Comparison of ENCODE assay signal across 25 cellular contexts in genomic region chr13:30877335-30877734, GRCh38. TPM values are rescaled to one million over a fixed set of nuclear protein-coding genes. Genes with fewer than 3 reads are reported as not detected.
DNase-seq lines count a peak whose midpoint lies in the region; ATAC-seq, FAIRE-seq and TF ChIP-seq lines count a peak whose summit lies in the region.
"Had no signal": no experiment of that assay in that cellular context is flagged by ENCODE, and none has a peak within 500 bp of the region (broad histone marks: within the 10 kb centered on the region; RNA-seq: fewer than 3 reads in every experiment).

No MANE protein-coding gene starts in this region.

- H3K4me3 Mint-ChIP-seq in Calu3 (ENCODE audit: low read depth, unreplicated experiment): no peak overlapping the region
- H3K4me3 Mint-ChIP-seq: activated CD8-positive, alpha-beta memory T cell treated with anti-CD3 and anti-CD28 coated beads, Interleukin-2, amount 10 ng/mL, durations not matched to agents 7 days and 5 days; dendritic cell treated with granulocyte-macrophage colony-stimulating factor and Interleukin-4, amounts not matched to agents 40 ng/mL and 50 ng/mL, for 4 days; T-helper 2 cell treated with Interferon-gamma antibody and Interleukin-4, amounts not matched to agents 5 μg/mL and 100 μg/mL, for 36 hours had no signal

- TF ChIP-seq EP300 in HepG2 (IDR thresholded peaks at IDR 0.05; ENCODE audit: low read depth in 2 of 2, low read length in 2 of 2) (no peak), HepG2 (CRISPR knock-in tag; IDR thresholded peaks at IDR 0.05; ENCODE audit: borderline replicate concordance) (no peak)

- H3K79me2 ChIP-seq in GM23248 (ENCODE audit: insufficient read depth) (no peaks in the 10 kb centered on the region), HepG2 (ENCODE audit: insufficient read depth, low read length) (no peaks in the 10 kb centered on the region)

- H3K4me1 ChIP-seq in GM23248 (ENCODE audit: insufficient read depth): peaks cover 65% of the 10 kb centered on the region
- H3K4me1 ChIP-seq in effector memory CD4-positive, alpha-beta T cell (ENCODE audit: control insufficient read depth, insufficient read depth, low read length, poor library complexity, severe bottlenecking): no peaks in the 10 kb centered on the region
- H3K4me1 ChIP-seq in HepG2 (ENCODE audit: insufficient read depth, low read length): peaks cover 21% of the 10 kb centered on the region

- H2AFZ ChIP-seq in GM23248 (peak overlapping the region; percentile 12; the same call in 1 of the 2 replicates), HepG2 (ENCODE audit: low read length) (no peak overlapping the region)

- in situ Hi-C loops in GM23248 (cut with MboI): no loop called here
- in situ Hi-C loops in brain microvascular endothelial cell (cut with HindIII; ENCODE audit: low pct_ligation_motif_present, low sequenced_read_pairs): no loop called here
- in situ Hi-C loops in HepG2 (cut with HindIII; ENCODE audit: extremely low pct_ligation_motif_present, low pct_unique_long_range_greater_than_20kb): no loop called here

- DNase-seq in GM23248 (peak; percentile 61), brain microvascular endothelial cell (peak; percentile 65), foreskin fibroblast (peak; percentile 72 to 81), stromal cell of bone marrow (ENCODE audit: low read depth) (peak; percentile 67), HepG2 (ENCODE audit: low spot score) (no peak), Calu3 (no peak)
- no peak for DNase-seq in effector memory CD4-positive, alpha-beta T cell
- DNase-seq: activated CD8-positive, alpha-beta memory T cell treated with anti-CD3 and anti-CD28 coated beads, Interleukin-2, amount 10 ng/mL, durations not matched to agents 7 days and 5 days; activated effector memory CD4-positive, alpha-beta T cell treated with Interleukin-2 at 50 U/mL for 16 hours; amniotic stem cell; erythroblast; hypothalamus; kidney glomerular epithelial cell; midbrain; NCI-H2029; NCI-H524 treated with DMSO at 0.1 percent for 48 hours; sigmoid colon; stimulated activated CD4-positive, alpha-beta T cell treated with anti-CD3 and anti-CD28 coated beads, Interleukin-2, amount 100 ng/mL, for 48 hours had no signal

- H3K4me1 Mint-ChIP-seq in Calu3 (ENCODE audit: low read depth, unreplicated experiment): peaks cover 7% of the 10 kb centered on the region
- H3K4me1 Mint-ChIP-seq: activated CD8-positive, alpha-beta memory T cell treated with anti-CD3 and anti-CD28 coated beads, Interleukin-2, amount 10 ng/mL, durations not matched to agents 7 days and 5 days had no signal

- no peak overlapping the region for H3K4me3 ChIP-seq in GM23248
- H3K4me3 ChIP-seq in brain microvascular endothelial cell (ENCODE audit: low read depth, low read length): no peak overlapping the region
- H3K4me3 ChIP-seq in foreskin fibroblast (ENCODE audit: low read depth in 1 of 2, low read length in 2 of 2): no peak overlapping the region
- H3K4me3 ChIP-seq in effector memory CD4-positive, alpha-beta T cell (ENCODE audit: insufficient read depth, low read depth, low read length, poor library complexity, severe bottlenecking): no peak overlapping the region
- no peak overlapping the region for H3K4me3 ChIP-seq in HepG2 (replicated peaks in 1 of 3; ENCODE audit: insufficient read depth in 1 of 3, low read depth in 2 of 3, low read length in 3 of 3)
- H3K4me3 ChIP-seq: BLaER1, K562, sigmoid colon, SJSA1 had no signal

- no peak for TF ChIP-seq RAD21 in HepG2 (CRISPR knock-in tag; IDR thresholded peaks at IDR 0.05)

- H3K27me3 Mint-ChIP-seq in Calu3 (ENCODE audit: unreplicated experiment): no peaks in the 10 kb centered on the region

- H4K20me1 ChIP-seq in GM23248 (ENCODE audit: insufficient read depth): no peaks in the 10 kb centered on the region
- H4K20me1 ChIP-seq in HepG2 (ENCODE audit: insufficient read depth, low read length): no peaks in the 10 kb centered on the region
- H4K20me1 ChIP-seq: BLaER1 had no signal

- peak overlapping the region; percentile 46 for H3K4me2 ChIP-seq in GM23248 (ENCODE audit: unreplicated experiment)
- no peak overlapping the region for H3K4me2 ChIP-seq in HepG2 (ENCODE audit: low read depth, low read length)
- H3K4me2 ChIP-seq: BLaER1 had no signal

- CTCF ChIA-PET in HepG2 (lab: Yijun Ruan, JAX; ENCODE audit: low intra/inter-chr PET ratio, low total read pairs) (no interaction called here), Calu3 (lab: Charles Lee) (no interaction called here)

- no TSS peak for BruUV-seq in HepG2 (replicated peaks; lab: Mats Ljungman, UMichigan)
- BruUV-seq in Calu3 (replicated peaks; lab: Mats Ljungman, UMichigan): no TSS peak

- H3K9me3 ChIP-seq in GM23248 (ENCODE audit: low read depth) (no peaks in the 10 kb centered on the region), HepG2 (ENCODE audit: low read length) (no peaks in the 10 kb centered on the region)
- H3K9me3 ChIP-seq in effector memory CD4-positive, alpha-beta T cell (ENCODE audit: control insufficient read depth, low read length): no peaks in the 10 kb centered on the region
- H3K9me3 ChIP-seq: BLaER1, sigmoid colon, SJSA1 had no signal

- no peaks in the 10 kb centered on the region for H3K36me3 Mint-ChIP-seq in Calu3 (ENCODE audit: insufficient read depth, unreplicated experiment)
- H3K36me3 Mint-ChIP-seq: activated CD8-positive, alpha-beta memory T cell treated with anti-CD3 and anti-CD28 coated beads, Interleukin-2, amount 10 ng/mL, durations not matched to agents 7 days and 5 days had no signal

- WGBS in GM23248 (ENCODE audit: low coverage in 1 of 2, low lambda C conversion rate in 2 of 2, missing lambda C conversion rate in 2 of 2), 2 experiments: 0 to 3% methylated on average over 1 of the region's 1 CpG
- WGBS in HepG2 (ENCODE audit: low lambda C conversion rate): 0% methylated on average over 1 of the region's 1 CpG

- peaks cover 61% of the 10 kb centered on the region for H3F3A ChIP-seq in GM23248 (ENCODE audit: insufficient read depth)

- no peak overlapping the region for H3K9ac ChIP-seq in GM23248
- H3K9ac ChIP-seq in HepG2 (ENCODE audit: insufficient read depth, low read depth, low read length): no peak overlapping the region
- H3K9ac ChIP-seq: BLaER1 had no signal

- POLR2A ChIA-PET in HepG2 (lab: Yijun Ruan, JAX): no interaction called here

- TF ChIP-seq POLR2A in HepG2 (IDR thresholded peaks at IDR 0.05; ENCODE audit: insufficient read depth in 1 of 2, low read depth in 2 of 2, low read length in 2 of 2): no peak

- H3K9me3 Mint-ChIP-seq in Calu3 (ENCODE audit: low read depth, unreplicated experiment): no peaks in the 10 kb centered on the region
- H3K9me3 Mint-ChIP-seq: dendritic cell treated with granulocyte-macrophage colony-stimulating factor and Interleukin-4, amounts not matched to agents 40 ng/mL and 50 ng/mL, for 4 days; T-helper 2 cell treated with Interferon-gamma antibody and Interleukin-4, amounts not matched to agents 5 μg/mL and 100 μg/mL, for 36 hours had no signal

- no peaks in the 10 kb centered on the region for H3K9me2 ChIP-seq in GM23248 (ENCODE audit: insufficient read depth)

- no peaks in the 10 kb centered on the region for H3K36me3 ChIP-seq in GM23248 (ENCODE audit: low read depth)
- no peaks in the 10 kb centered on the region for H3K36me3 ChIP-seq in brain microvascular endothelial cell (replicated peaks)
- no peaks in the 10 kb centered on the region for H3K36me3 ChIP-seq in effector memory CD4-positive, alpha-beta T cell (ENCODE audit: control insufficient read depth, insufficient read depth, low read length)
- H3K36me3 ChIP-seq in HepG2 (replicated peaks in 1 of 2; ENCODE audit: control insufficient read depth in 1 of 2, insufficient read depth in 2 of 2, low read length in 2 of 2): no peaks in the 10 kb centered on the region
- H3K36me3 ChIP-seq: BLaER1, sigmoid colon, SJSA1 had no signal

- TF ChIP-seq CTCF in brain microvascular endothelial cell (IDR thresholded peaks at IDR 0.05; ENCODE audit: low read depth, low read length, missing control alignments): no peak
- no peak for TF ChIP-seq CTCF in foreskin fibroblast (IDR thresholded peaks at IDR 0.05; ENCODE audit: low read depth, low read length)
- TF ChIP-seq CTCF in HepG2 (CRISPR knock-in tag; IDR thresholded peaks at IDR 0.05): no peak
- no peak for TF ChIP-seq CTCF in Calu3 (IDR thresholded peaks at IDR 0.05; ENCODE audit: unreplicated experiment)

- ATAC-seq in HepG2 (no peak), GM18517 (IDR thresholded peaks at IDR 0.05; ENCODE audit: unreplicated experiment) (no peak)
- ATAC-seq: activated CD8-positive, alpha-beta memory T cell treated with anti-CD3 and anti-CD28 coated beads, Interleukin-2, amount 10 ng/mL, durations not matched to agents 7 days and 5 days; K562 had no signal

- no peak overlapping the region for H3K27ac Mint-ChIP-seq in Calu3 (ENCODE audit: unreplicated experiment)
- H3K27ac Mint-ChIP-seq: activated CD8-positive, alpha-beta memory T cell treated with anti-CD3 and anti-CD28 coated beads, Interleukin-2, amount 10 ng/mL, durations not matched to agents 7 days and 5 days; dendritic cell treated with granulocyte-macrophage colony-stimulating factor and Interleukin-4, amounts not matched to agents 40 ng/mL and 50 ng/mL, for 4 days; T-helper 2 cell treated with Interferon-gamma antibody and Interleukin-4, amounts not matched to agents 5 μg/mL and 100 μg/mL, for 36 hours had no signal

- peak overlapping the region; percentile 35 for H3K27ac ChIP-seq in GM23248
- H3K27ac ChIP-seq in brain microvascular endothelial cell: peak overlapping the region; percentile 24
- no peak overlapping the region for H3K27ac ChIP-seq in effector memory CD4-positive, alpha-beta T cell (ENCODE audit: insufficient read depth, low read length, poor library complexity, severe bottlenecking)
- no peak overlapping the region for H3K27ac ChIP-seq in HepG2 (ENCODE audit: extremely low read length, insufficient read depth, low read length)
- H3K27ac ChIP-seq: BLaER1, sigmoid colon, SJSA1 had no signal

- intact Hi-C loops in HepG2 (cut with micrococcal nuclease; ENCODE audit: unreplicated experiment): no loop called here
- intact Hi-C loops in Calu3 (cut with micrococcal nuclease; ENCODE audit: unreplicated experiment): no loop called here

- H3K27me3 ChIP-seq in GM23248 (replicated peaks; ENCODE audit: insufficient read depth) (no peaks in the 10 kb centered on the region), brain microvascular endothelial cell (replicated peaks) (no peaks in the 10 kb centered on the region), HepG2 (ENCODE audit: control insufficient read depth in 1 of 2, insufficient read depth in 2 of 2, low read length in 2 of 2) (peaks cover 0 to 21% of the 10 kb centered on the region in 2 experiments; a peak in 3 of 5 replicates)
- no peaks in the 10 kb centered on the region for H3K27me3 ChIP-seq in effector memory CD4-positive, alpha-beta T cell (replicated peaks; ENCODE audit: control insufficient read depth, insufficient read depth, low read length, poor library complexity, severe bottlenecking)
- H3K27me3 ChIP-seq: BLaER1, sigmoid colon, SJSA1 had no signal

- FAIRE-seq in HepG2 (lab: Jason Lieb, UNC): no peak
- FAIRE-seq: K562 had no signal

RNA-seq across cellular contexts. Expression of gene MEDAG, which starts 28.7 kb away (rescaled TPM):
- total RNA-seq in GM23248 (2014; rRNA removed; shearing (Covaris generic)): 228 and 243 TPM in 2 replicates
- 84.9 and 86.0 TPM in 2 replicates for polyA plus RNA-seq in GM23248 (2016; fragmentation: Nextera tagmentation; extraction: Ambion mirVana)
- total RNA-seq in HepG2 (2016; rRNA removed; fragmentation: Illumina TruSeq; extraction: Trizol): not detected in 2 replicates
- total RNA-seq in HepG2 (2016; cell fraction: cytosol; rRNA removed; fragmentation: Illumina TruSeq; extraction: Trizol; ENCODE audit: low read depth): not detected in 2 replicates
- not detected in 2 replicates for total RNA-seq in HepG2 (2016; cell fraction: insoluble cytoplasmic fraction; rRNA removed; fragmentation: Illumina TruSeq; extraction: Trizol)
- total RNA-seq in HepG2 (2016; cell fraction: membrane; rRNA removed; fragmentation: Illumina TruSeq; extraction: Trizol): not detected in 2 replicates
- not detected in 2 replicates for total RNA-seq in HepG2 (2016; cell fraction: nucleus; rRNA removed; fragmentation: Illumina TruSeq; extraction: Trizol)
- polyA plus RNA-seq in HepG2 (2011; rRNA removed): not detected in 2 replicates
- polyA plus RNA-seq in HepG2 (2011; cell fraction: cytosol; rRNA removed): not detected in 2 replicates
- not detected in 2 replicates for polyA plus RNA-seq in HepG2 (2011; cell fraction: nucleus; rRNA removed)
- not detected in 2 replicates for polyA plus RNA-seq in HepG2 (2012)
- not detected in 2 replicates for polyA plus RNA-seq in HepG2 (2016; cell fraction: cytosol; fragmentation: Illumina TruSeq; extraction: Trizol; ENCODE audit: low read depth)
- not detected in 2 replicates for polyA plus RNA-seq in HepG2 (2016; cell fraction: insoluble cytoplasmic fraction; fragmentation: Illumina TruSeq; extraction: Trizol; ENCODE audit: low read depth)
- polyA plus RNA-seq in HepG2 (2016; cell fraction: membrane; fragmentation: Illumina TruSeq; extraction: Trizol; ENCODE audit: low read depth): not detected in 2 replicates
- polyA plus RNA-seq in HepG2 (2016; cell fraction: nucleus; fragmentation: Illumina TruSeq; extraction: Trizol; ENCODE audit: insufficient read depth, low read depth): not detected in 2 replicates
- polyA minus RNA-seq in HepG2 (2011; rRNA and poly(A)+ RNA removed; ENCODE audit: low replicate concordance): not detected in 2 replicates
- polyA minus RNA-seq in HepG2 (2011; cell fraction: cytosol; rRNA and poly(A)+ RNA removed): not detected in 2 replicates
- not detected in 2 replicates for polyA minus RNA-seq in HepG2 (2011; cell fraction: nucleus; rRNA and poly(A)+ RNA removed)
- 1.6 and 2.3 TPM in 2 replicates for total RNA-seq in Calu3 (2022)
- total RNA-seq: H4, K562, SJSA1 had no signal
- polyA plus RNA-seq: K562 had no signal

RNA-seq across cellular contexts. Expression of gene TEX26, which starts 55.1 kb away (rescaled TPM):
- 0.22 TPM in 1 of 2 replicates, not detected in the other for total RNA-seq in GM23248 (2014; rRNA removed; shearing (Covaris generic))
- not detected in 2 replicates for polyA plus RNA-seq in GM23248 (2016; fragmentation: Nextera tagmentation; extraction: Ambion mirVana)
- total RNA-seq in HepG2 (2016; rRNA removed; fragmentation: Illumina TruSeq; extraction: Trizol): not detected in 2 replicates
- total RNA-seq in HepG2 (2016; cell fraction: cytosol; rRNA removed; fragmentation: Illumina TruSeq; extraction: Trizol; ENCODE audit: low read depth): not detected in 2 replicates
- not detected in 2 replicates for total RNA-seq in HepG2 (2016; cell fraction: insoluble cytoplasmic fraction; rRNA removed; fragmentation: Illumina TruSeq; extraction: Trizol)
- not detected in 2 replicates for total RNA-seq in HepG2 (2016; cell fraction: membrane; rRNA removed; fragmentation: Illumina TruSeq; extraction: Trizol)
- total RNA-seq in HepG2 (2016; cell fraction: nucleus; rRNA removed; fragmentation: Illumina TruSeq; extraction: Trizol): not detected in 2 replicates
- not detected in 2 replicates for polyA plus RNA-seq in HepG2 (2011; rRNA removed)
- not detected in 2 replicates for polyA plus RNA-seq in HepG2 (2011; cell fraction: cytosol; rRNA removed)
- polyA plus RNA-seq in HepG2 (2011; cell fraction: nucleus; rRNA removed): not detected in 2 replicates
- polyA plus RNA-seq in HepG2 (2012): not detected in 2 replicates
- polyA plus RNA-seq in HepG2 (2016; cell fraction: cytosol; fragmentation: Illumina TruSeq; extraction: Trizol; ENCODE audit: low read depth): not detected in 2 replicates
- not detected in 2 replicates for polyA plus RNA-seq in HepG2 (2016; cell fraction: insoluble cytoplasmic fraction; fragmentation: Illumina TruSeq; extraction: Trizol; ENCODE audit: low read depth)
- polyA plus RNA-seq in HepG2 (2016; cell fraction: membrane; fragmentation: Illumina TruSeq; extraction: Trizol; ENCODE audit: low read depth): not detected in 2 replicates
- not detected in 2 replicates for polyA plus RNA-seq in HepG2 (2016; cell fraction: nucleus; fragmentation: Illumina TruSeq; extraction: Trizol; ENCODE audit: insufficient read depth, low read depth)
- polyA minus RNA-seq in HepG2 (2011; rRNA and poly(A)+ RNA removed; ENCODE audit: low replicate concordance): not detected in 2 replicates
- not detected in 2 replicates for polyA minus RNA-seq in HepG2 (2011; cell fraction: cytosol; rRNA and poly(A)+ RNA removed)
- not detected in 2 replicates for polyA minus RNA-seq in HepG2 (2011; cell fraction: nucleus; rRNA and poly(A)+ RNA removed)
- total RNA-seq in Calu3 (2022): not detected in 2 replicates
- total RNA-seq: activated CD8-positive, alpha-beta memory T cell treated with anti-CD3 and anti-CD28 coated beads, Interleukin-2, amount 10 ng/mL, durations not matched to agents 7 days and 5 days; H4; K562; sigmoid colon; SJSA1 had no signal
- polyA plus RNA-seq: K562, sigmoid colon had no signal

Comparison
In these comparisons a context has a peak if more than half of its experiments do, and no peak if none do; other contexts are left out.
1. DNase-seq: peak in GM23248 (single experiment), brain microvascular endothelial cell (single experiment), foreskin fibroblast (2 of 2) and stromal cell of bone marrow (single experiment); none in effector memory CD4-positive, alpha-beta T cell (0 of 3), HepG2 (single experiment) and Calu3 (single experiment).
2. H3K27ac ChIP-seq: peak in GM23248 (single experiment) and brain microvascular endothelial cell (single experiment); none in effector memory CD4-positive, alpha-beta T cell (single experiment) and HepG2 (single experiment).
3. RNA of gene MEDAG, which starts 28.7 kb away (total RNA-seq): 228 to 243 TPM in GM23248; 1.6 to 2.3 TPM in Calu3 and not detected in HepG2; every median in the first group is over 10 times any median in the second.